8 cellular contexts compared by ENCODE assay signal in the genomic region with DNA sequence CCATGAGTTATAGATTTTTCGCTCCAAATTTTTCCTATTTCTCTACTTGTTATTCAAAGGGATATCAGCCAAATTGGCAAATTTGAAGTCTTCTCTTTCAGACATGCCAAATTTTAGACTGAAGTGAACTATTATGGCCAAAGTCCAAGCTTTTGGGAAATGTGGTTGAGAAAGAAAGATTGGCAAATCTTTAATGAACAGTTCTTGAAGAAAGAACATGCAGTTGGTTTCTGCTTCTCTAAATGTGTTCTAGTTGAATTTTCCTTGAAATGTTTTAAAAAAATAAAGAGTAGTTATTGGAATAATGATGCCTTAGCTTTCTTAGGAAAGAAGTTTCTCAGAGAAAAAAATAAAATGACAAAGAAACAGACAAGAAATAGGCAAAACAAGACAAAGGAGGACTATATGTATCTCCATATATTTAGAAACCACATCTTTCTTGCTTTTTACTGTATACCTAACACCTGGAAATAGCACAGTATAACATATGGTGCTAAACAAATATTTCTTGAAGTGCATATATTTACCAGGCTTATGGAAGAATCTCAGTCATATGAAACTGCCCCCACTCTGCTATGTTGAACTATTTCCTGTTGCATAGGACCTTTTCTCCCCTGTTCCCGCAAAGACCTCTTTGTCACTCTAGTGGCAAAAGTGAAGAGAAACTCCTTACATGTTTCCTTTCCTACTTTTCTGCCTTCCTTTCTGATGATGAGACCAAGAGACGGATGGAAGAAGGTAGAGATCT.
DNase-seq lines count a peak whose midpoint lies in the region; ATAC-seq and TF ChIP-seq lines count a peak whose summit lies in the region.

No MANE protein-coding gene starts in this region.

- peaks cover 43% of the 10 kb centered on the region for H3K4me1 ChIP-seq in left ventricle myocardium inferior
- H3K4me1 ChIP-seq in upper lobe of right lung, result peaks cover 18% of the 10 kb centered on the region

- H3K9me3 ChIP-seq in left ventricle myocardium inferior (replicated peaks) (no peaks in the 10 kb centered on the region), upper lobe of right lung (no peaks in the 10 kb centered on the region)

- DNase-seq in Right ventricle myocardium inferior (ENCODE audit: missing footprints), result no peak
- no peak for DNase-seq in cardiac septum (ENCODE audit: low spot score)
- DNase-seq in HL-60 (ENCODE audit: low read depth in 1 of 2, low spot score in 1 of 2), result peak in 1 of 2 experiments; percentile 41
- no peak for DNase-seq in left ventricle myocardium inferior
- DNase-seq in upper lobe of right lung, result no peak
- DNase-seq in NCI-H1694 treated with DMSO at 0.1 percent for 48 hours (lab: John Stamatoyannopoulos, UW), result no peak
- DNase-seq in NCI-H226, result no peak

- H3K4me3 ChIP-seq in HL-60 (replicated peaks; ENCODE audit: insufficient read depth, low read length) (no peak overlapping the region), left ventricle myocardium inferior (no peak overlapping the region), upper lobe of right lung (no peak overlapping the region)

- intact Hi-C loops in Right ventricle myocardium inferior (cut with DNase I) (loop anchor here (5.0 kb wide), 1 partner anchor 128 kb away; no protein-coding TSS in a partner anchor), cardiac septum (cut with DNase I) (no loop called here), left ventricle myocardium inferior (cut with micrococcal nuclease) (no loop called here), upper lobe of right lung (cut with DNase I) (no loop called here)

- H3K27ac ChIP-seq in HL-60 (replicated peaks), result peak overlapping the region; percentile 78
- peak overlapping the region; percentile 83 for H3K27ac ChIP-seq in left ventricle myocardium inferior (replicated peaks)
- peak overlapping the region; percentile 77 for H3K27ac ChIP-seq in upper lobe of right lung

- TF ChIP-seq CTCF in HL-60 (IDR thresholded peaks at IDR 0.05; ENCODE audit: insufficient read depth, low read length) (no peak), left ventricle myocardium inferior (IDR thresholded peaks at IDR 0.05; ENCODE audit: borderline replicate concordance) (no peak), upper lobe of right lung (IDR thresholded peaks at IDR 0.05) (no peak)

- no peaks in the 10 kb centered on the region for H3K27me3 ChIP-seq in HL-60 (ENCODE audit: insufficient read depth, poor library complexity, severe bottlenecking)
- no peaks in the 10 kb centered on the region for H3K27me3 ChIP-seq in left ventricle myocardium inferior (ENCODE audit: low read depth)
- no peaks in the 10 kb centered on the region for H3K27me3 ChIP-seq in upper lobe of right lung

- ATAC-seq in Right ventricle myocardium inferior (peak; percentile 27), upper lobe of right lung (peak; percentile 13), HG03520 (IDR thresholded peaks at IDR 0.05; ENCODE audit: unreplicated experiment) (no peak)

- no peaks in the 10 kb centered on the region for H3K36me3 ChIP-seq in left ventricle myocardium inferior
- no peaks in the 10 kb centered on the region for H3K36me3 ChIP-seq in upper lobe of right lung
